Comparison of ENCODE assay signal across 17 cellular contexts in genomic region chr7:20214787-20215669, GRCh38. TPM values are rescaled to one million over a fixed set of nuclear protein-coding genes. Genes with fewer than 3 reads are reported as not detected.
DNase-seq lines count a peak whose midpoint lies in the region; ATAC-seq and TF ChIP-seq lines count a peak whose summit lies in the region.
"Had no signal": no experiment of that assay in that cellular context is flagged by ENCODE, and none has a peak within 500 bp of the region (broad histone marks: within the 10 kb centered on the region; RNA-seq: fewer than 3 reads in every experiment).

No MANE protein-coding gene starts in this region.

- POLR2A ChIA-PET in activated B cell treated with CpG ODN at 0.5 μM for 24 hours (lab: Charles Lee), result interaction anchor here (0.9 to 1.2 kb wide), 2 partner anchors 13 to 25 kb away, joined by 3 to 4 read pairs; no protein-coding TSS in a partner anchor
- POLR2A ChIA-PET in activated CD8-positive, alpha-beta T cell treated with anti-CD3 and anti-CD28 coated beads, Interleukin-2, amount 10 ng/mL, durations not matched to agents 7 days and 5 days (lab: Charles Lee), result no interaction called here

- intact Hi-C loops in activated B cell treated with CpG ODN at 0.5 μM for 24 hours (cut with micrococcal nuclease), result loop anchor here (1.0 to 10.0 kb wide), 4 partner anchors 9 to 1730 kb away; partner anchors contain the start of genes CDCA7L, HDAC9 and POLR1F

- peak overlapping the region; percentile 46 for H3K4me3 ChIP-seq in GM12864 (ENCODE audit: low read depth, low read length)
- H3K4me3 ChIP-seq: BLaER1 had no signal

- H3K4me3 Mint-ChIP-seq in activated B cell treated with CpG ODN at 0.5 μM for 24 hours, result peak overlapping the region; percentile 48
- no peak overlapping the region for H3K4me3 Mint-ChIP-seq in mesothelial cell of epicardium
- no peak overlapping the region for H3K4me3 Mint-ChIP-seq in activated CD8-positive, alpha-beta T cell treated with anti-CD3 and anti-CD28 coated beads, Interleukin-2, amount 10 ng/mL, durations not matched to agents 7 days and 5 days
- H3K4me3 Mint-ChIP-seq: activated T-helper 17 cell treated with anti-CD3 and anti-CD28 coated beads, Interleukin-2, amount 50 U/mL, for 72 hours; stimulated activated naive CD8-positive, alpha-beta T cell treated with anti-CD3 and anti-CD28 coated beads, Interleukin-15, Interleukin-2, amounts not matched to agents 100 ng/mL and 50 ng/mL, for 24 hours had no signal

- H3K27ac Mint-ChIP-seq in activated B cell treated with CpG ODN at 0.5 μM for 24 hours (peak overlapping the region; percentile 59), mesothelial cell of epicardium (peak overlapping the region; percentile 47)
- H3K27ac Mint-ChIP-seq in activated CD8-positive, alpha-beta T cell treated with anti-CD3 and anti-CD28 coated beads, Interleukin-2, amount 10 ng/mL, durations not matched to agents 7 days and 5 days, result no peak overlapping the region
- H3K27ac Mint-ChIP-seq: activated T-helper 17 cell treated with anti-CD3 and anti-CD28 coated beads, Interleukin-2, amount 50 U/mL, for 72 hours; naive B cell; stimulated activated naive CD8-positive, alpha-beta T cell treated with anti-CD3 and anti-CD28 coated beads, Interleukin-15, Interleukin-2, amounts not matched to agents 100 ng/mL and 50 ng/mL, for 24 hours had no signal

- ATAC-seq in activated B cell treated with CpG ODN at 0.5 μM for 24 hours (ENCODE audit: low read depth) (no peak), GM21390 (IDR thresholded peaks at IDR 0.05; ENCODE audit: unreplicated experiment) (no peak)
- ATAC-seq in activated CD8-positive, alpha-beta T cell treated with anti-CD3 and anti-CD28 coated beads, Interleukin-2, amount 10 ng/mL, durations not matched to agents 7 days and 5 days, result no peak
- ATAC-seq: activated T-helper 17 cell treated with anti-CD3 and anti-CD28 coated beads, Interleukin-2, amount 50 U/mL, for 72 hours had no signal

- no peaks in the 10 kb centered on the region for H3K27me3 Mint-ChIP-seq in activated B cell treated with CpG ODN at 0.5 μM for 24 hours
- no peaks in the 10 kb centered on the region for H3K27me3 Mint-ChIP-seq in mesothelial cell of epicardium (ENCODE audit: low read depth)
- H3K27me3 Mint-ChIP-seq in activated CD8-positive, alpha-beta T cell treated with anti-CD3 and anti-CD28 coated beads, Interleukin-2, amount 10 ng/mL, durations not matched to agents 7 days and 5 days (ENCODE audit: low read depth), result no peaks in the 10 kb centered on the region
- H3K27me3 Mint-ChIP-seq: naive B cell; stimulated activated naive CD8-positive, alpha-beta T cell treated with anti-CD3 and anti-CD28 coated beads, Interleukin-15, Interleukin-2, amounts not matched to agents 100 ng/mL and 50 ng/mL, for 24 hours had no signal

- H3K36me3 Mint-ChIP-seq in activated B cell treated with CpG ODN at 0.5 μM for 24 hours (ENCODE audit: low read depth) (peaks cover 19% of the 10 kb centered on the region), mesothelial cell of epicardium (no peaks in the 10 kb centered on the region)
- no peaks in the 10 kb centered on the region for H3K36me3 Mint-ChIP-seq in activated CD8-positive, alpha-beta T cell treated with anti-CD3 and anti-CD28 coated beads, Interleukin-2, amount 10 ng/mL, durations not matched to agents 7 days and 5 days (ENCODE audit: low read depth)

- no peak for TF ChIP-seq CTCF in GM12864 (IDR thresholded peaks at IDR 0.05; ENCODE audit: low read depth, low read length, missing control alignments)
- TF ChIP-seq CTCF in activated B cell treated with CpG ODN at 0.5 μM for 24 hours (IDR thresholded peaks at IDR 0.05), result no peak
- no peak for TF ChIP-seq CTCF in mesothelial cell of epicardium (IDR thresholded peaks at IDR 0.05; ENCODE audit: unreplicated experiment)

- DNase-seq in GM12864 (ENCODE audit: low read depth) (no peak), NAMALWA (ENCODE audit: low spot score) (peak; percentile 18), activated B cell treated with CpG ODN at 0.5 μM for 24 hours (no peak), mesothelial cell of epicardium (ENCODE audit: low spot score in 2 of 2, unreplicated experiment in 2 of 2) (no peak), NCI-H1694 treated with DMSO at 0.1 percent for 48 hours (lab: John Stamatoyannopoulos, UW) (no peak)
- no peak for DNase-seq in activated effector memory CD4-positive, alpha-beta T cell treated with Interleukin-2 at 50 U/mL for 16 hours
- DNase-seq in activated CD8-positive, alpha-beta T cell treated with anti-CD3 and anti-CD28 coated beads, Interleukin-2, amount 10 ng/mL, durations not matched to agents 7 days and 5 days, result no peak
- DNase-seq: activated CD4-positive, alpha-beta T cell treated with anti-CD3 and anti-CD28 coated beads, Interleukin-2, amount 50 U/mL, for 1 hour; GF-D8; naive B cell; NCI-H1930; stimulated activated CD4-positive, alpha-beta T cell treated with anti-CD3 and anti-CD28 coated beads, Interleukin-4, amount 100 ng/mL, for 24 hours; T-helper 1 cell had no signal

- H3K9me3 Mint-ChIP-seq in activated B cell treated with CpG ODN at 0.5 μM for 24 hours, result peaks cover 5% of the 10 kb centered on the region
- peaks cover 16% of the 10 kb centered on the region for H3K9me3 Mint-ChIP-seq in mesothelial cell of epicardium
- H3K9me3 Mint-ChIP-seq in activated CD8-positive, alpha-beta T cell treated with anti-CD3 and anti-CD28 coated beads, Interleukin-2, amount 10 ng/mL, durations not matched to agents 7 days and 5 days (ENCODE audit: insufficient read depth), result peaks cover under 1% of the 10 kb centered on the region

- H3K4me1 Mint-ChIP-seq in activated B cell treated with CpG ODN at 0.5 μM for 24 hours (peaks cover 61% of the 10 kb centered on the region), mesothelial cell of epicardium (peaks cover 20% of the 10 kb centered on the region)
- H3K4me1 Mint-ChIP-seq in activated CD8-positive, alpha-beta T cell treated with anti-CD3 and anti-CD28 coated beads, Interleukin-2, amount 10 ng/mL, durations not matched to agents 7 days and 5 days (ENCODE audit: low read depth), result peaks cover 3% of the 10 kb centered on the region

- CTCF ChIA-PET in activated B cell treated with CpG ODN at 0.5 μM for 24 hours (lab: Charles Lee), result interaction anchor here (0.9 to 1.3 kb wide), 2 partner anchors 12 to 91 kb away, joined by 3 read pairs; no protein-coding TSS in a partner anchor
- CTCF ChIA-PET in activated CD8-positive, alpha-beta T cell treated with anti-CD3 and anti-CD28 coated beads, Interleukin-2, amount 10 ng/mL, durations not matched to agents 7 days and 5 days (lab: Charles Lee), result interaction anchor here (1.0 kb wide), 1 partner anchor 46 kb away, joined by 3 read pairs; no protein-coding TSS in a partner anchor

RNA-seq across cellular contexts. Expression of gene MACC1, which starts 2.2 kb away (rescaled TPM):
- 13.9 and 20.3 TPM in 2 replicates for total RNA-seq in activated B cell treated with CpG ODN at 0.5 μM for 24 hours
- 9.3 to 12.0 TPM (median 11.1 TPM) in 3 replicates for total RNA-seq in mesothelial cell of epicardium
- under 1 TPM; 0.39 to 0.55 TPM for total RNA-seq in activated CD8-positive, alpha-beta T cell treated with anti-CD3 and anti-CD28 coated beads, Interleukin-2, amount 10 ng/mL, durations not matched to agents 7 days and 5 days
